ENCODE assay signal across 8 cellular contexts in the genomic region with DNA sequence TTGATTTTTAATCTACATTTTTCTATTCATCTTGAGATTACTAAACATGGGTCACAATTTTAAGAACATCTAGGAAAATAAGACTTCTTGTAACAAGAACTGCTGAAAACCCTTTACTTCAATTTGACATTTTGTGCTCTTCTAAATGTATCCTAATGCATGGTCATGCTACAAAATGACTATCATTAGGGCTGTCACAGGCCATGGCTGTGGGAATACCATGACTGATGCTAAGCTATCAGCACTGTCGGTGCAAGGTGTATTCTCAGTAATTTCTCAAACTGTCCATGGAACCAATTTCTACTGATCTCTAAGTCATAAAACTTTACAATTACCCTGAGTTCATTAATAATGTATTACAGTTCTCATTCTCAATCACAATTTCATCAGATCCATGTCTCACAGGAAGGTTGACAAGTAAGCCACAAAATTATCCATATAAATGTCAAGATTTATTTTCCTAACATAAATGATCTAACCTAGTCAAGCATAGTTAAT.
"Had no signal": no experiment of that assay in that cellular context is flagged by ENCODE, and none has a peak within 500 bp of the region (broad histone marks: within the 10 kb centered on the region; RNA-seq: fewer than 3 reads in every experiment).

No MANE protein-coding gene starts in this region.

- H3K4me3 ChIP-seq: GM23248, GM23338, HAP-1 had no signal

- DNase-seq: GM23248, GOT3, H7, H9, HCEC 1CT, HFFc6 had no signal

- H3K4me1 ChIP-seq: HAP-1 had no signal

- H3K4me2 ChIP-seq: GM23338 had no signal

- H3K36me3 ChIP-seq: HAP-1 had no signal

- H3K27ac ChIP-seq: GM23248 had no signal

- H2AFZ ChIP-seq: GM23248, GM23338 had no signal

- H3K9ac ChIP-seq: GM23248 had no signal

- H3K9me3 ChIP-seq: HAP-1 had no signal
